In the genomic region with DNA sequence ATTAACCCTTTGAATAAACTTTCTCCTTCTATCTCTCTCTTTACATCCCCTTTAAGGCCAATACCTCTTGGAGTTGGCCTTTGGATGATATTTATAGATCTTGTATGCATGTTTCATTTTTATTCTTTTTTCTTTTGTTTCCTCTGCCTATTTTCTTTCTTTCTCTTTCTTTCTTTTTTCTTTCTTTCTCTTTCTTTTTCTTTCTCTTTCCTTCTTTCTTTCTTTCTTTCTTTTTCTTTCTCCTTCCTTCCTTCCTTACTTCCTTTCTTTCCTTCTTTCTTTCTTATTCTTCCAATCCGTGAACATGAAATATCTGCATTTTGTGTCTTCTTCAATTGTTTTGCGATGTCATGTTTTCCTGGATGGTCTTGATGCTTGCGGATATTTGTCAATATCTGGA, we compare ENCODE assay signal across 26 cellular contexts.
DNase-seq lines count a peak whose midpoint lies in the region; ATAC-seq, FAIRE-seq and TF ChIP-seq lines count a peak whose summit lies in the region.
"Had no signal": no experiment of that assay in that cellular context is flagged by ENCODE, and none has a peak within 500 bp of the region (broad histone marks: within the 10 kb centered on the region; RNA-seq: fewer than 3 reads in every experiment).

No MANE protein-coding gene starts in this region.

- CTCF ChIA-PET in activated CD8-positive, alpha-beta T cell treated with anti-CD3 and anti-CD28 coated beads for 36 hours (lab: Charles Lee), result no interaction called here
- CTCF ChIA-PET in activated CD8-positive, alpha-beta T cell treated with anti-CD3 and anti-CD28 coated beads, Interleukin-2, amount 10 ng/mL, durations not matched to agents 7 days and 5 days (lab: Charles Lee), result no interaction called here
- CTCF ChIA-PET in HEK293 (lab: Yijun Ruan, JAX), result no interaction called here
- CTCF ChIA-PET in K562 (lab: Yijun Ruan, JAX; ENCODE audit: low intra/inter-chr PET ratio), result no interaction called here

- TF ChIP-seq EP300 in K562 (IDR thresholded peaks at IDR 0.05; ENCODE audit: low read length), result no peak

- POLR2A ChIA-PET in activated CD8-positive, alpha-beta T cell treated with anti-CD3 and anti-CD28 coated beads for 36 hours (lab: Charles Lee), result no interaction called here
- POLR2A ChIA-PET in activated CD8-positive, alpha-beta T cell treated with anti-CD3 and anti-CD28 coated beads, Interleukin-2, amount 10 ng/mL, durations not matched to agents 7 days and 5 days (lab: Charles Lee), result no interaction called here
- POLR2A ChIA-PET in HEK293 (lab: Yijun Ruan, JAX), result no interaction called here
- POLR2A ChIA-PET in K562 (lab: Yijun Ruan, JAX), result no interaction called here

- H3K4me1 ChIP-seq in HEK293 (ENCODE audit: control insufficient read depth, insufficient read depth, low read length) (0 out of 2 replicates have a peak, but pooled peaks cover 2% of the 10 kb centered on the region), K562 (replicated peaks in 1 of 2; ENCODE audit: control insufficient read depth in 2 of 2, insufficient read depth in 2 of 2, low read length in 2 of 2) (no peaks in the 10 kb centered on the region), smooth muscle cell (ENCODE audit: low read depth) (no peaks in the 10 kb centered on the region)
- H3K4me1 ChIP-seq: BE2C, BLaER1 had no signal

- no peaks in the 10 kb centered on the region for H3K9me1 ChIP-seq in K562 (ENCODE audit: control insufficient read depth, insufficient read depth, low read length)

- no peaks in the 10 kb centered on the region for H3K9me3 ChIP-seq in HEK293 (ENCODE audit: control insufficient read depth, insufficient read depth, low read depth, low read length)
- H3K9me3 ChIP-seq in K562 (replicated peaks; ENCODE audit: control insufficient read depth, insufficient read depth, low read depth, low read length), result no peaks in the 10 kb centered on the region
- H3K9me3 ChIP-seq in smooth muscle cell (replicated peaks; ENCODE audit: low read depth), result no peaks in the 10 kb centered on the region
- H3K9me3 ChIP-seq: BE2C, BLaER1 had no signal

- H3K4me1 Mint-ChIP-seq in activated CD8-positive, alpha-beta T cell treated with anti-CD3 and anti-CD28 coated beads for 36 hours (ENCODE audit: low read depth), result no peaks in the 10 kb centered on the region
- no peaks in the 10 kb centered on the region for H3K4me1 Mint-ChIP-seq in activated CD8-positive, alpha-beta T cell treated with anti-CD3 and anti-CD28 coated beads, Interleukin-2, amount 10 ng/mL, durations not matched to agents 7 days and 5 days (ENCODE audit: low read depth)
- H3K4me1 Mint-ChIP-seq: CD14-positive monocyte; CD4-positive, alpha-beta memory T cell; CD4-positive, CD25-positive, alpha-beta regulatory T cell; CD8-positive, alpha-beta memory T cell had no signal

- ATAC-seq in activated CD8-positive, alpha-beta T cell treated with anti-CD3 and anti-CD28 coated beads for 36 hours, result no peak
- ATAC-seq in activated CD8-positive, alpha-beta T cell treated with anti-CD3 and anti-CD28 coated beads, Interleukin-2, amount 10 ng/mL, durations not matched to agents 7 days and 5 days, result no peak
- ATAC-seq in K562 (no peak), HG02885 (IDR thresholded peaks at IDR 0.05; ENCODE audit: poor library complexity, unreplicated experiment) (no peak)

- intact Hi-C loops in activated CD8-positive, alpha-beta T cell treated with anti-CD3 and anti-CD28 coated beads for 36 hours (cut with micrococcal nuclease), result no loop called here
- intact Hi-C loops in K562 (cut with micrococcal nuclease), result no loop called here

- peaks cover 0 to 4% of the 10 kb centered on the region in 2 experiments; a peak in 1 of 3 replicates for H3K36me3 ChIP-seq in HEK293 (ENCODE audit: control insufficient read depth in 2 of 2, insufficient read depth in 1 of 2, low read length in 2 of 2)
- H3K36me3 ChIP-seq in K562 (ENCODE audit: control insufficient read depth, insufficient read depth, low read length), result peaks cover 48% of the 10 kb centered on the region; the same call in 2 of the 3 replicates
- H3K36me3 ChIP-seq in smooth muscle cell (ENCODE audit: low read depth), result no peaks in the 10 kb centered on the region
- H3K36me3 ChIP-seq: BE2C, BLaER1 had no signal

- BruUV-seq in K562 (replicated peaks; lab: Mats Ljungman, UMichigan), result no TSS peak

- H3K4me3 Mint-ChIP-seq in activated CD8-positive, alpha-beta T cell treated with anti-CD3 and anti-CD28 coated beads for 36 hours, result no peak overlapping the region
- no peak overlapping the region for H3K4me3 Mint-ChIP-seq in activated CD8-positive, alpha-beta T cell treated with anti-CD3 and anti-CD28 coated beads, Interleukin-2, amount 10 ng/mL, durations not matched to agents 7 days and 5 days
- H3K4me3 Mint-ChIP-seq: CD14-positive monocyte; CD4-positive, CD25-positive, alpha-beta regulatory T cell; CD8-positive, alpha-beta memory T cell had no signal

- WGBS in K562 (ENCODE audit: insufficient coverage, low coverage, missing lambda C conversion rate), result 83% methylated on average over 3 of the region's 3 CpGs
- 93% methylated on average over 3 of the region's 3 CpGs for WGBS in smooth muscle cell (ENCODE audit: low lambda C conversion rate)

- no peak overlapping the region for H3K27ac ChIP-seq in HEK293 (ENCODE audit: extremely low read depth, low read depth, low read length)
- no peak overlapping the region for H3K27ac ChIP-seq in K562 (ENCODE audit: extremely low read depth, low read depth, low read length)
- H3K27ac ChIP-seq in smooth muscle cell (ENCODE audit: low read depth), result no peak overlapping the region
- H3K27ac ChIP-seq: 22Rv1, BLaER1 had no signal

- H2AFZ ChIP-seq in K562 (ENCODE audit: low read depth, low read length) (no peak overlapping the region), smooth muscle cell (ENCODE audit: low read depth) (peak overlapping the region; percentile 28)

- TF ChIP-seq RAD21 in K562 (CRISPR knock-in tag; conservative IDR thresholded peaks at IDR 0.05 in 1 of 2, IDR thresholded peaks at IDR 0.05 in 1 of 2), result no peak

- in situ Hi-C loops in K562 (cut with MboI), result no loop called here

- no peak for TF ChIP-seq POLR2A in K562 (conservative IDR thresholded peaks at IDR 0.05)

- H3K4me3 ChIP-seq in HEK293 (ENCODE audit: low read depth, low read length), result no peak overlapping the region
- H3K4me3 ChIP-seq in K562, result no peak overlapping the region
- H3K4me3 ChIP-seq in smooth muscle cell, result no peak overlapping the region
- H3K4me3 ChIP-seq: BLaER1 had no signal

- H3K27ac Mint-ChIP-seq in activated CD8-positive, alpha-beta T cell treated with anti-CD3 and anti-CD28 coated beads for 36 hours, result no peak overlapping the region
- H3K27ac Mint-ChIP-seq in activated CD8-positive, alpha-beta T cell treated with anti-CD3 and anti-CD28 coated beads, Interleukin-2, amount 10 ng/mL, durations not matched to agents 7 days and 5 days, result no peak overlapping the region
- H3K27ac Mint-ChIP-seq: CD14-positive monocyte; CD4-positive, alpha-beta memory T cell; CD4-positive, CD25-positive, alpha-beta regulatory T cell; CD8-positive, alpha-beta memory T cell had no signal

- peaks cover 13% of the 10 kb centered on the region for H3K27me3 Mint-ChIP-seq in activated CD8-positive, alpha-beta T cell treated with anti-CD3 and anti-CD28 coated beads for 36 hours
- peaks cover 2% of the 10 kb centered on the region for H3K27me3 Mint-ChIP-seq in activated CD8-positive, alpha-beta T cell treated with anti-CD3 and anti-CD28 coated beads, Interleukin-2, amount 10 ng/mL, durations not matched to agents 7 days and 5 days (ENCODE audit: low read depth)
- H3K27me3 Mint-ChIP-seq: CD4-positive, CD25-positive, alpha-beta regulatory T cell had no signal

- H3K36me3 Mint-ChIP-seq in activated CD8-positive, alpha-beta T cell treated with anti-CD3 and anti-CD28 coated beads for 36 hours (ENCODE audit: low read depth), result no peaks in the 10 kb centered on the region
- no peaks in the 10 kb centered on the region for H3K36me3 Mint-ChIP-seq in activated CD8-positive, alpha-beta T cell treated with anti-CD3 and anti-CD28 coated beads, Interleukin-2, amount 10 ng/mL, durations not matched to agents 7 days and 5 days (ENCODE audit: low read depth)
- H3K36me3 Mint-ChIP-seq: CD14-positive monocyte; CD4-positive, alpha-beta memory T cell; CD4-positive, CD25-positive, alpha-beta regulatory T cell; CD8-positive, alpha-beta memory T cell had no signal

- no peak for DNase-seq in activated CD8-positive, alpha-beta T cell treated with anti-CD3 and anti-CD28 coated beads for 36 hours
- no peak for DNase-seq in activated CD8-positive, alpha-beta T cell treated with anti-CD3 and anti-CD28 coated beads, Interleukin-2, amount 10 ng/mL, durations not matched to agents 7 days and 5 days
- DNase-seq in K562 (ENCODE audit: extremely low read depth in 1 of 4, low spot score in 3 of 4) (no peak), smooth muscle cell (lab: John Stamatoyannopoulos, UW; ENCODE audit: unreplicated experiment) (no peak), NCI-H1092 treated with DMSO at 0.1 percent for 48 hours (lab: John Stamatoyannopoulos, UW) (no peak), AG20443 (ENCODE audit: low spot score) (no peak)
- DNase-seq: ACHN; AML-193; BE2C; C1 segment of cervical spinal cord; CD4-positive, alpha-beta memory T cell; CD4-positive, CD25-positive, alpha-beta regulatory T cell; CD8-positive, alpha-beta memory T cell; COR-L47; DMS 273 treated with DMSO at 0.1 percent for 48 hours; DMS153; DMS79 treated with DMSO at 0.1 percent for 48 hours; GF-D8 had no signal

- H3F3A ChIP-seq in smooth muscle cell (ENCODE audit: low read depth), result no peaks in the 10 kb centered on the region

- no peaks in the 10 kb centered on the region for H3K9me3 Mint-ChIP-seq in activated CD8-positive, alpha-beta T cell treated with anti-CD3 and anti-CD28 coated beads for 36 hours
- H3K9me3 Mint-ChIP-seq in activated CD8-positive, alpha-beta T cell treated with anti-CD3 and anti-CD28 coated beads, Interleukin-2, amount 10 ng/mL, durations not matched to agents 7 days and 5 days (ENCODE audit: insufficient read depth), result no peaks in the 10 kb centered on the region
- H3K9me3 Mint-ChIP-seq: CD8-positive, alpha-beta memory T cell had no signal

- H3K79me2 ChIP-seq in K562 (ENCODE audit: control insufficient read depth, insufficient read depth, low read length) (no peaks in the 10 kb centered on the region), smooth muscle cell (ENCODE audit: low read depth) (no peaks in the 10 kb centered on the region)

- H4K20me1 ChIP-seq in K562 (replicated peaks; ENCODE audit: control insufficient read depth, insufficient read depth, low read length) (no peaks in the 10 kb centered on the region), smooth muscle cell (ENCODE audit: low read depth) (no peaks in the 10 kb centered on the region)
- H4K20me1 ChIP-seq: BLaER1 had no signal

- H3K27me3 ChIP-seq in K562 (ENCODE audit: control insufficient read depth in 2 of 2, insufficient read depth in 2 of 2, low read length in 2 of 2) (no peaks in the 10 kb centered on the region), smooth muscle cell (ENCODE audit: low read depth) (no peaks in the 10 kb centered on the region)
- H3K27me3 ChIP-seq: BLaER1 had no signal

- peak; percentile 28 for TF ChIP-seq CTCF in activated CD8-positive, alpha-beta T cell treated with anti-CD3 and anti-CD28 coated beads for 36 hours (IDR thresholded peaks at IDR 0.05)
- TF ChIP-seq CTCF in HEK293 (tag by site-specific recombination; IDR thresholded peaks at IDR 0.05) (no peak), K562 (IDR thresholded peaks at IDR 0.05 in 2 of 3, conservative IDR thresholded peaks at IDR 0.05 in 1 of 3; ENCODE audit: insufficient read depth in 2 of 3, low read depth in 1 of 3, low read length in 3 of 3) (no peak), smooth muscle cell (IDR thresholded peaks at IDR 0.05; ENCODE audit: borderline replicate concordance, insufficient read depth, poor library complexity, severe bottlenecking) (no peak)

- H3K9ac ChIP-seq in K562 (ENCODE audit: insufficient read depth in 1 of 2, low read depth in 2 of 2, low read length in 2 of 2) (no peak overlapping the region), smooth muscle cell (ENCODE audit: low read depth) (no peak overlapping the region)
- H3K9ac ChIP-seq: BLaER1 had no signal

- no peak for FAIRE-seq in K562 (lab: Jason Lieb, UNC)
- FAIRE-seq: G401.6, GM12891, GM19239 had no signal

- H3K4me2 ChIP-seq in K562 (ENCODE audit: insufficient read depth, low read length) (no peak overlapping the region), smooth muscle cell (no peak overlapping the region)
- H3K4me2 ChIP-seq: BLaER1 had no signal
